ENCODE assay signal across 1 cellular context in the genomic region with DNA sequence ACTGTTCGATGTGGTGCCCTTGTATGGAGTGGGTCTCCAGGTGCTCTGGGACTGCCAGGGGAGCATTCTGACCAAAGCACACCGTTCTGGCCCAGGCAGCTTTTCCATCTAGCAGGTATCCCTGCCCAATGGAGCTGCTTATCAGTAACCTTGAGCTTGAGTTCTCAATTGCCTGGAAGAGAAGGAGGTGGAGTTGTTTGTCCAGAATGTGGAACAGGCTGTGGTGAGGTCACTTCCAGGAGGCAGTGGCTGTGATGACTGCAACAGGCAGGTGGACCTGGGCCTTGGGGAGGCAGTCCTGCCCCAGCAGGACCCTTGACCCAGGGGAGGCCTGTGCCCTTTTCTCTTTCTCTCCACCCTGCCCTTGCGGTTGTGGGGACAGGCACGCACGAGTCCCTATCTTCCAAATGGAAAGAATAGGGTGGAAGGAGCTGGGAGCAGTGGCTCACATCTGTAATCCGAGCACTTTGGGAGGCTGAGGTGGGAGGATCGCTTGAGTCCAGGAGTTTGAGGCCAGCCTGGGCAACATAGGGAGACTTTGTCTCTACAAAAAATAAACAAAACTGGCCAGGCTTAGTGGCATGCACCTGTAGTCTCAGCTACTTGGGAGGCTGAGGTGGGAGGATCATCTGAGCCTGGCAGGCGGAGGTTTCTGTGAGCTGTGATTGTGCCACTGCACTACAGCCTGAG.
TF ChIP-seq lines count a peak whose summit lies in the region.

No MANE protein-coding gene starts in this region.

TF ChIP-seq in HepG2, 621 proteins besides CTCF, POLR2A, EP300 and RAD21 (continued from another document and continues in another):
- TF ChIP-seq FOXP4 (CRISPR knock-in tag; IDR thresholded peaks at IDR 0.05) = no peak; the same call in 1 of the 2 replicates
- no peak for TF ChIP-seq MEIS2 (CRISPR knock-in tag; IDR thresholded peaks at IDR 0.05)
- TF ChIP-seq HOXA3 (CRISPR knock-in tag; IDR thresholded peaks at IDR 0.05) = peak; percentile 49; the same call in 1 of the 2 replicates
- TF ChIP-seq ARID5B (CRISPR knock-in tag; IDR thresholded peaks at IDR 0.05) = peak; percentile 71
- no peak for TF ChIP-seq SOX13 (IDR thresholded peaks at IDR 0.05)
- peak in 1 of 2 experiments; percentile 62; a peak in 1 of 4 replicates for TF ChIP-seq SOX13 (CRISPR knock-in tag; conservative IDR thresholded peaks at IDR 0.05 in 1 of 2, IDR thresholded peaks at IDR 0.05 in 1 of 2)
- TF ChIP-seq, protein P1, sequence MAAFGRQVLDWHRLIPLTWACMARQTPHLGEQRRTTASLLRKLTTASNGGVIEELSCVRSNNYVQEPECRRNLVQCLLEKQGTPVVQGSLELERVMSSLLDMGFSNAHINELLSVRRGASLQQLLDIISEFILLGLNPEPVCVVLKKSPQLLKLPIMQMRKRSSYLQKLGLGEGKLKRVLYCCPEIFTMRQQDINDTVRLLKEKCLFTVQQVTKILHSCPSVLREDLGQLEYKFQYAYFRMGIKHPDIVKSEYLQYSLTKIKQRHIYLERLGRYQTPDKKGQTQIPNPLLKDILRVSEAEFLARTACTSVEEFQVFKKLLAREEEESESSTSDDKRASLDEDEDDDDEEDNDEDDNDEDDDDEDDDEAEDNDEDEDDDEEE (CRISPR knock-in tag; IDR thresholded peaks at IDR 0.05) = no peak
- peak; percentile 45; the same call in 1 of the 2 replicates for TF ChIP-seq RCOR2 (CRISPR knock-in tag; IDR thresholded peaks at IDR 0.05)
- TF ChIP-seq, protein P2, sequence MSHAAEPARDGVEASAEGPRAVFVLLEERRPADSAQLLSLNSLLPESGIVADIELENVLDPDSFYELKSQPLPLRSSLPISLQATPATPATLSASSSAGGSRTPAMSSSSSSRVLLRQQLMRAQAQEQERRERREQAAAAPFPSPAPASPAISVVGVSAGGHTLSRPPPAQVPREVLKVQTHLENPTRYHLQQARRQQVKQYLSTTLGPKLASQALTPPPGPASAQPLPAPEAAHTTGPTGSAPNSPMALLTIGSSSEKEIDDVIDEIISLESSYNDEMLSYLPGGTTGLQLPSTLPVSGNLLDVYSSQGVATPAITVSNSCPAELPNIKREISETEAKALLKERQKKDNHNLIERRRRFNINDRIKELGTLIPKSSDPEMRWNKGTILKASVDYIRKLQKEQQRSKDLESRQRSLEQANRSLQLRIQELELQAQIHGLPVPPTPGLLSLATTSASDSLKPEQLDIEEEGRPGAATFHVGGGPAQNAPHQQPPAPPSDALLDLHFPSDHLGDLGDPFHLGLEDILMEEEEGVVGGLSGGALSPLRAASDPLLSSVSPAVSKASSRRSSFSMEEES (CRISPR knock-in tag; IDR thresholded peaks at IDR 0.05) = no peak
- no peak for TF ChIP-seq ZFP36L1 (CRISPR knock-in tag; IDR thresholded peaks at IDR 0.05)
- no peak for TF ChIP-seq KDM1A (CRISPR knock-in tag; IDR thresholded peaks at IDR 0.05)
- no peak for TF ChIP-seq CREM (IDR thresholded peaks at IDR 0.05)
- no peak for TF ChIP-seq CREM (CRISPR knock-in tag; IDR thresholded peaks at IDR 0.05)
- TF ChIP-seq ZNF543 (CRISPR knock-in tag; IDR thresholded peaks at IDR 0.05) = no peak
- no peak for TF ChIP-seq SMYD3 (CRISPR knock-in tag; IDR thresholded peaks at IDR 0.05)
- no peak for TF ChIP-seq TGIF2 (CRISPR knock-in tag; IDR thresholded peaks at IDR 0.05)
- TF ChIP-seq CEBPZ (IDR thresholded peaks at IDR 0.05; ENCODE audit: low read length) = no peak
- peak; percentile 40; the same call in 1 of the 2 replicates for TF ChIP-seq ETV5 (CRISPR knock-in tag; IDR thresholded peaks at IDR 0.05; ENCODE audit: borderline replicate concordance)
- TF ChIP-seq MXI1 (IDR thresholded peaks at IDR 0.05; ENCODE audit: borderline replicate concordance, low read depth, low read length) = no peak
- TF ChIP-seq EZH2 (conservative IDR thresholded peaks at IDR 0.05; ENCODE audit: low read depth, low read length) = no peak
- no peak for TF ChIP-seq ERF (CRISPR knock-in tag; IDR thresholded peaks at IDR 0.05)
- TF ChIP-seq ZNF33B (CRISPR knock-in tag; IDR thresholded peaks at IDR 0.05) = no peak
- TF ChIP-seq TCF7 (IDR thresholded peaks at IDR 0.05; ENCODE audit: low read depth) = no peak
- TF ChIP-seq ZNF652 (CRISPR knock-in tag; IDR thresholded peaks at IDR 0.05; ENCODE audit: borderline replicate concordance, low read depth) = no peak
- peak; percentile 50; the same call in 1 of the 2 replicates for TF ChIP-seq PHF21A (CRISPR knock-in tag; IDR thresholded peaks at IDR 0.05)
- peak; percentile 58 for TF ChIP-seq GATAD2A (CRISPR knock-in tag; IDR thresholded peaks at IDR 0.05)
- TF ChIP-seq, protein P3, sequence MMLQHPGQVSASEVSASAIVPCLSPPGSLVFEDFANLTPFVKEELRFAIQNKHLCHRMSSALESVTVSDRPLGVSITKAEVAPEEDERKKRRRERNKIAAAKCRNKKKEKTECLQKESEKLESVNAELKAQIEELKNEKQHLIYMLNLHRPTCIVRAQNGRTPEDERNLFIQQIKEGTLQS (CRISPR knock-in tag; IDR thresholded peaks at IDR 0.05) = 0 out of 2 replicates have a peak, but pooled peaks have one; percentile 16
- no peak for TF ChIP-seq IRX3 (CRISPR knock-in tag; IDR thresholded peaks at IDR 0.05; ENCODE audit: borderline replicate concordance, low read depth)
- no peak for TF ChIP-seq SALL2 (CRISPR knock-in tag; IDR thresholded peaks at IDR 0.05)
- TF ChIP-seq ZNF329 (CRISPR knock-in tag; IDR thresholded peaks at IDR 0.05; ENCODE audit: low read depth) = no peak
- no peak for TF ChIP-seq TOE1 (CRISPR knock-in tag; IDR thresholded peaks at IDR 0.05)
- peak; percentile 68; the same call in 1 of the 2 replicates for TF ChIP-seq MTA1 (CRISPR knock-in tag; IDR thresholded peaks at IDR 0.05; ENCODE audit: borderline replicate concordance)
- TF ChIP-seq ARHGAP35 (CRISPR knock-in tag; IDR thresholded peaks at IDR 0.05; ENCODE audit: borderline replicate concordance) = no peak
- TF ChIP-seq, protein P4, sequence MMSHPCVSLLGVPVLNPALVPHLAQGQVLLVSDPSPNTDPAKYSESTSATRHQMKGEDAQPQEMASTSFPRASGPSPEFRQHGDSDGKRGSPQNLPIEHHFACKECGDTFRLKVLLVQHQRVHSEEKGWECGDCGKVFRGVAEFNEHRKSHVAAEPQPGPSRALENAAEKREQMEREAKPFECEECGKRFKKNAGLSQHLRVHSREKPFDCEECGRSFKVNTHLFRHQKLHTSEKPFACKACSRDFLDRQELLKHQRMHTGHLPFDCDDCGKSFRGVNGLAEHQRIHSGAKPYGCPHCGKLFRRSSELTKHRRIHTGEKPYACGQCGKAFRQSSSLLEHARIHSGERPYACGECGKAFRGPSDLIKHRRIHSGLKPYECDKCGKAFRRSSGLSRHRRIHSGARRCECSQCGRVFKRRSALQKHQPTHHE (CRISPR knock-in tag; IDR thresholded peaks at IDR 0.05; ENCODE audit: borderline replicate concordance) = 0 out of 2 replicates have a peak, but pooled peaks have one; percentile 46
- peak; percentile 65; the same call in 1 of the 2 replicates for TF ChIP-seq ZNF331 (CRISPR knock-in tag; IDR thresholded peaks at IDR 0.05)
- TF ChIP-seq ZSCAN22 (CRISPR knock-in tag; IDR thresholded peaks at IDR 0.05) = no peak
- peak; percentile 49 for TF ChIP-seq MED1 (CRISPR knock-in tag; IDR thresholded peaks at IDR 0.05)
- peak; percentile 36; the same call in 1 of the 2 replicates for TF ChIP-seq ZNF609 (CRISPR knock-in tag; IDR thresholded peaks at IDR 0.05; ENCODE audit: borderline replicate concordance)
- peak; percentile 58 for TF ChIP-seq FOSL2 (CRISPR knock-in tag; IDR thresholded peaks at IDR 0.05)
- 0 out of 2 replicates have a peak, but pooled peaks have one; percentile 23 for TF ChIP-seq ZNF205 (CRISPR knock-in tag; IDR thresholded peaks at IDR 0.05)
